ENCODE assay signal across 29 cellular contexts in genomic region chr5:113722979-113723378, GRCh38.
"Had no signal": no experiment of that assay in that cellular context is flagged by ENCODE, and none has a peak within 500 bp of the region (broad histone marks: within the 10 kb centered on the region; RNA-seq: fewer than 3 reads in every experiment).

No MANE protein-coding gene starts in this region.

- H3K9me3 ChIP-seq: neutrophil, pancreas, prostate gland, right atrium auricular region, stomach, thoracic aorta, thyroid gland, tibial nerve, upper lobe of left lung, uterus had no signal

- H3K27ac Mint-ChIP-seq: naive thymus-derived CD4-positive, alpha-beta T cell; natural killer cell; nephron progenitor cell; stimulated activated memory B cell treated with anti-CD40 and anti-IgM and Interleukin-4, amounts not matched to agents 10 μg/mL and 1 μg/mL and 100 μg/mL, for 72 hours; stimulated activated naive CD8-positive, alpha-beta T cell treated with anti-CD3 and anti-CD28 coated beads, Interleukin-15, Interleukin-2, amounts not matched to agents 100 ng/mL and 50 ng/mL, for 24 hours had no signal

- H3K27me3 Mint-ChIP-seq: stimulated activated memory B cell treated with anti-CD40 and anti-IgM and Interleukin-4, amounts not matched to agents 10 μg/mL and 1 μg/mL and 100 μg/mL, for 72 hours; stimulated activated naive CD8-positive, alpha-beta T cell treated with anti-CD3 and anti-CD28 coated beads, Interleukin-15, Interleukin-2, amounts not matched to agents 100 ng/mL and 50 ng/mL, for 24 hours had no signal

- DNase-seq: naive thymus-derived CD4-positive, alpha-beta T cell; natural killer cell; nephron progenitor cell; nucleus accumbens; pancreas; retina; spleen; stimulated activated CD4-positive, alpha-beta T cell treated with anti-CD3 and anti-CD28 coated beads, Interleukin-12 subunit alpha, Interleukin-12 subunit beta, amount 100 ng/mL, for 4 hours; stimulated activated CD4-positive, alpha-beta T cell treated with anti-CD3 and anti-CD28 coated beads, Interleukin-1b, Interleukin-23, amount 100 ng/mL, for 48 hours; stimulated activated CD4-positive, alpha-beta T cell treated with anti-CD3 and anti-CD28 coated beads, Interleukin-4, amount 100 ng/mL, for 1 hour; stimulated activated CD4-positive, alpha-beta T cell treated with anti-CD3 and anti-CD28 coated beads, Interleukin-4, amount 100 ng/mL, for 4 hours; stimulated activated CD8-positive, alpha-beta memory T cell treated with anti-CD3 and anti-CD28 coated beads, Interleukin-4, amount 100 ng/mL, for 48 hours; stimulated activated naive CD4-positive, alpha-beta T cell; stomach; thyroid gland; trophoblast cell; upper lobe of left lung had no signal

- H3K36me3 ChIP-seq: neutrophil, pancreas, prostate gland, right atrium auricular region, spleen, stomach, thoracic aorta, thyroid gland, tibial nerve, upper lobe of left lung, uterus had no signal

- ATAC-seq: naive thymus-derived CD4-positive, alpha-beta T cell; natural killer cell; pancreas; sciatic nerve; stimulated activated memory B cell treated with anti-CD40 and anti-IgM and Interleukin-4, amounts not matched to agents 10 μg/mL and 1 μg/mL and 100 μg/mL, for 72 hours had no signal

- H3K27me3 ChIP-seq: neutrophil, pancreas, right atrium auricular region, spleen, stomach, thyroid gland, tibial nerve, upper lobe of left lung, uterus had no signal

- H3K4me3 Mint-ChIP-seq: naive thymus-derived CD4-positive, alpha-beta T cell; natural killer cell; nephron progenitor cell; neural crest cell; stimulated activated memory B cell treated with anti-CD40 and anti-IgM and Interleukin-4, amounts not matched to agents 10 μg/mL and 1 μg/mL and 100 μg/mL, for 72 hours; stimulated activated naive CD8-positive, alpha-beta T cell treated with anti-CD3 and anti-CD28 coated beads, Interleukin-15, Interleukin-2, amounts not matched to agents 100 ng/mL and 50 ng/mL, for 24 hours had no signal

- H3K27ac ChIP-seq: neutrophil, pancreas, prostate gland, right atrium auricular region, skin epidermis, spleen, stomach, thoracic aorta, thyroid gland, tibial nerve, upper lobe of left lung, uterus had no signal

- H3K4me2 ChIP-seq: smooth muscle cell had no signal

- H3K36me3 Mint-ChIP-seq: natural killer cell; stimulated activated memory B cell treated with anti-CD40 and anti-IgM and Interleukin-4, amounts not matched to agents 10 μg/mL and 1 μg/mL and 100 μg/mL, for 72 hours had no signal

- H3K4me3 ChIP-seq: pancreas, prostate gland, right atrium auricular region, skin epidermis, smooth muscle cell, spleen, stomach, thoracic aorta, thyroid gland, tibial nerve, upper lobe of left lung, uterus had no signal

- H3K4me1 Mint-ChIP-seq: naive thymus-derived CD4-positive, alpha-beta T cell; natural killer cell; neural crest cell; stimulated activated memory B cell treated with anti-CD40 and anti-IgM and Interleukin-4, amounts not matched to agents 10 μg/mL and 1 μg/mL and 100 μg/mL, for 72 hours had no signal

- H3K4me1 ChIP-seq: pancreas, prostate gland, right atrium auricular region, spleen, thyroid gland, tibial nerve, upper lobe of left lung, uterus had no signal
